9 cellular contexts compared by ENCODE assay signal in the genomic region with DNA sequence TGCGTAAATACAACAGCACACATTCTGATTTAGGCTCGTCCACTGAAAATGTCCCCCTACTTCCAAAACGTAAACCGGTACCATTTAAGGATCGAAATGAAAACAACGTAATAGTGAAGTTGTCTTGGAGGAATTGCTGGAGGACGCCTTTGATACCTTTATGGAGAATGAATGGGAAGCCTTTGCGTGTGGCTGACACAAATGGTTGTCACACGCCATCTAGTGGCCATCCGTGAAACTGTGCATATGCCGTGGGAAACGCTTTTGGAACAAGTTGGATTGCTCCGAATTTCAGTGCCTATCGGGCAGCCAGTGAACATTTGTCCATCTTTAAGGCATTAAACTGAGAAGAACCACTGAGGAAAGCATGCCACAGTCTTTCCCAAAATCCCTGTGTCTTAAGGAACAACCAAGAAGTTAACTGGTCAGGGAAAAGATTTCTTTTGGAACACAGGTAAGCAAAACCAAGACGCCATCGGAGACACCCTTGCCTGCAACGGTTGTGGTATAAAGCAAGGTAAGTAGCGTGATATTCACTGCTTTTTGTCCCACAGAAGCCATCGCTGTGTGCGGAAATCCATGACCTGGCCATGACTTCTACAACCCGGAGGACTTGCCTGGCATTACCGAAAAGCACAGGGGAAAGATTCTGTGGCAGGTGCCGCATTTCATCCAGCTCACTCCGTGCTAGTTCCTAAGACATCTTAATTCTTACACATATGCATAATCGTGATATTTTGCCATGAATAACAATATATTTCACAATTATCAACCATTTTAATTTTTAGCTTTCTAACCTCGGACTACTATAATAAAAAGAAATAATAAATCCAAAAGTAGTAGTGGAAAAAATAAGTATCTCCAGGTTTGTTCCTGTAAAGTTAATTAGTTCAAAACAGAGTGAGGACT.
DNase-seq lines count a peak whose midpoint lies in the region; ATAC-seq and TF ChIP-seq lines count a peak whose summit lies in the region.
"Had no signal": no experiment of that assay in that cellular context is flagged by ENCODE, and none has a peak within 500 bp of the region (broad histone marks: within the 10 kb centered on the region; RNA-seq: fewer than 3 reads in every experiment).

No MANE protein-coding gene starts in this region.

- no peaks in the 10 kb centered on the region for H3K36me3 Mint-ChIP-seq in mesothelial cell of epicardium
- H3K36me3 Mint-ChIP-seq: activated naive CD4-positive, alpha-beta T cell treated with anti-CD3 and anti-CD28 coated beads, Interleukin-2, amount 50 U/mL, for 24 hours had no signal

- no peaks in the 10 kb centered on the region for H3K9me3 Mint-ChIP-seq in mesothelial cell of epicardium
- H3K9me3 Mint-ChIP-seq: activated naive CD4-positive, alpha-beta T cell treated with anti-CD3 and anti-CD28 coated beads, Interleukin-2, amount 50 U/mL, for 24 hours had no signal

- TF ChIP-seq CTCF in HL-60 (IDR thresholded peaks at IDR 0.05; ENCODE audit: insufficient read depth, low read length) (peak; percentile 81), mesothelial cell of epicardium (IDR thresholded peaks at IDR 0.05; ENCODE audit: unreplicated experiment) (peak; percentile 96)

- no peak overlapping the region for H3K4me3 Mint-ChIP-seq in mesothelial cell of epicardium
- H3K4me3 Mint-ChIP-seq: activated naive CD4-positive, alpha-beta T cell treated with anti-CD3 and anti-CD28 coated beads, Interleukin-2, amount 50 U/mL, for 24 hours had no signal

- DNase-seq in COLO829 (ENCODE audit: low spot score) (peak; percentile 56), HL-60 (ENCODE audit: low read depth in 1 of 2, low spot score in 1 of 2) (peak; percentile 24 to 56), NCI-H82 (lab: John Stamatoyannopoulos, UW) (peak; percentile 83), epidermal melanocyte (ENCODE audit: insufficient read length, low spot score) (peak; percentile 65), mesothelial cell of epicardium (ENCODE audit: low spot score in 2 of 2, unreplicated experiment in 2 of 2) (peak; percentile 55 to 88)
- peak; percentile 30 to 53 (median 45) for DNase-seq in activated CD8-positive, alpha-beta memory T cell treated with anti-CD3 and anti-CD28 coated beads for 48 hours (ENCODE audit: low read depth in 2 of 3, low spot score in 2 of 3)
- DNase-seq in stimulated activated CD8-positive, alpha-beta memory T cell treated with anti-CD3 and anti-CD28 coated beads, Interleukin-4, amount 100 ng/mL, for 1 hour (ENCODE audit: low read depth in 2 of 2, low spot score in 1 of 2): peak; percentile 33 to 47

- no peak overlapping the region for H3K27ac ChIP-seq in HL-60 (replicated peaks)

- no peak overlapping the region for H3K27ac Mint-ChIP-seq in mesothelial cell of epicardium
- H3K27ac Mint-ChIP-seq: activated naive CD4-positive, alpha-beta T cell treated with anti-CD3 and anti-CD28 coated beads, Interleukin-2, amount 50 U/mL, for 24 hours had no signal

- peaks cover 9% of the 10 kb centered on the region for H3K4me1 Mint-ChIP-seq in mesothelial cell of epicardium
- H3K4me1 Mint-ChIP-seq: activated naive CD4-positive, alpha-beta T cell treated with anti-CD3 and anti-CD28 coated beads, Interleukin-2, amount 50 U/mL, for 24 hours had no signal

- H3K27me3 ChIP-seq in HL-60 (ENCODE audit: insufficient read depth, poor library complexity, severe bottlenecking): peaks cover 26% of the 10 kb centered on the region

- H3K4me3 ChIP-seq in HL-60 (replicated peaks; ENCODE audit: insufficient read depth, low read length): no peak overlapping the region

- H3K27me3 Mint-ChIP-seq in mesothelial cell of epicardium (ENCODE audit: low read depth): peaks cover 98% of the 10 kb centered on the region

- no peak for ATAC-seq in GM19463 (IDR thresholded peaks at IDR 0.05; ENCODE audit: unreplicated experiment)
